ENCODE assay signal across 39 cellular contexts in genomic region chr19:50221087-50221486, GRCh38. TPM values are rescaled to one million over a fixed set of nuclear protein-coding genes. Genes with fewer than 3 reads are reported as not detected.
"Had no signal": no experiment of that assay in that cellular context is flagged by ENCODE, and none has a peak within 500 bp of the region (broad histone marks: within the 10 kb centered on the region; RNA-seq: fewer than 3 reads in every experiment).

No MANE protein-coding gene starts in this region.

- H3K4me3 ChIP-seq: adrenal gland, body of pancreas, breast epithelium had no signal

- DNase-seq: activated B cell treated with CpG ODN at 0.5 μM for 24 hours; activated CD4-positive, alpha-beta memory T cell treated with anti-CD3 and anti-CD28 coated beads for 36 hours; activated CD4-positive, alpha-beta T cell treated with anti-CD3 and anti-CD28 coated beads for 4 hours; activated CD4-positive, alpha-beta T cell treated with anti-CD3 and anti-CD28 coated beads, Interleukin-2, amount 10 ng/mL, durations not matched to agents 24 days and 14 days; activated CD4-positive, alpha-beta T cell treated with anti-CD3 and anti-CD28 coated beads, Interleukin-2, amount 50 U/mL, for 1 hour; activated CD4-positive, alpha-beta T cell treated with anti-CD3 and anti-CD28 coated beads, Interleukin-2, amount 50 U/mL, for 4 hours; activated CD4-positive, CD25-positive, alpha-beta regulatory T cell treated with anti-CD3 and anti-CD28 coated beads, Interleukin-2, amount 50 U/mL, for 72 hours; activated CD8-positive, alpha-beta memory T cell treated with anti-CD3 and anti-CD28 coated beads, Interleukin-2, amount 50 U/mL, for 4 hours; activated CD8-positive, alpha-beta T cell treated with anti-CD3 and anti-CD28 coated beads for 36 hours; activated effector memory CD4-positive, alpha-beta T cell treated with anti-CD3 and anti-CD28 coated beads, Interleukin-2, amount 50 U/mL, for 16 hours; activated gamma-delta T cell treated with Interleukin-2 at 50 U/mL for 16 hours; activated naive CD4-positive, alpha-beta T cell; activated naive CD4-positive, alpha-beta T cell treated with anti-CD3 and anti-CD28 coated beads for 36 hours; activated naive CD4-positive, alpha-beta T cell treated with anti-CD3 and anti-CD28 coated beads, Interleukin-2, amount 50 U/mL, for 16 hours; activated naive CD8-positive, alpha-beta T cell treated with anti-CD3 and anti-CD28 coated beads for 36 hours; activated T-cell treated with anti-CD3 and anti-CD28 coated beads for 4 hours; activated T-cell treated with anti-CD3 and anti-CD28 coated beads, Interleukin-2, amount 50 U/mL, for 1 hour; activated T-cell treated with anti-CD3 and anti-CD28 coated beads, Interleukin-2, amount 50 U/mL, for 4 hours; activated T-cell treated with anti-CD3 and anti-CD28 coated beads, Interleukin-2, amount 50 U/mL, for 72 hours; adrenal gland; amniotic stem cell; aorta; body of pancreas; brain microvascular endothelial cell; central memory CD4-positive, alpha-beta T cell; T-helper 2 cell; T-helper 9 cell had no signal

- H3K27me3 ChIP-seq: body of pancreas, brain microvascular endothelial cell, breast epithelium had no signal

- H3K9me3 Mint-ChIP-seq: activated CD4-positive, alpha-beta T cell treated with anti-CD3 and anti-CD28 coated beads, Interleukin-2, amount 10 ng/mL, durations not matched to agents 24 days and 14 days; activated naive CD8-positive, alpha-beta T cell treated with anti-CD3 and anti-CD28 coated beads for 36 hours had no signal

- H3K4me3 Mint-ChIP-seq: activated B cell treated with CpG ODN at 0.5 μM for 24 hours; activated CD4-positive, alpha-beta memory T cell treated with anti-CD3 and anti-CD28 coated beads for 36 hours; activated CD4-positive, alpha-beta T cell treated with anti-CD3 and anti-CD28 coated beads, Interleukin-2, amount 10 ng/mL, durations not matched to agents 24 days and 14 days; activated CD8-positive, alpha-beta T cell treated with anti-CD3 and anti-CD28 coated beads for 36 hours; activated naive CD4-positive, alpha-beta T cell treated with anti-CD3 and anti-CD28 coated beads for 36 hours; activated naive CD8-positive, alpha-beta T cell treated with anti-CD3 and anti-CD28 coated beads for 36 hours; activated T-cell treated with anti-CD3 and anti-CD28 coated beads, Interleukin-2, amount 50 U/mL, for 4 hours; activated T-cell treated with anti-CD3 and anti-CD28 coated beads, Interleukin-2, amount 50 U/mL, for 72 hours; activated T-helper 1 cell treated with anti-CD3 and anti-CD28 coated beads, Interleukin-12 subunit alpha, Interleukin-12 subunit beta, Interleukin-2, Interleukin-4 antibody, amounts not matched to agents 30 ng/mL and 10 ng/mL and 1 ng/mL, durations not matched to agents 14 hours and 24 hours and 36 hours; activated T-helper 17 cell treated with anti-CD3 and anti-CD28 coated beads, Interleukin-2, amount 50 U/mL, for 72 hours; T-helper 1 cell treated with Interleukin-12 subunit alpha and Interleukin-12 subunit beta and Interleukin-4 antibody, amounts not matched to agents 30 μg/mL and 1 μg/mL, for 36 hours; T-helper 2 cell treated with Interferon-gamma antibody and Interleukin-4, amounts not matched to agents 5 μg/mL and 100 μg/mL, for 36 hours had no signal

- H3K36me3 ChIP-seq: adrenal gland, brain microvascular endothelial cell, breast epithelium had no signal

- H3K4me1 ChIP-seq: adrenal gland, breast epithelium had no signal

- H3K4me1 Mint-ChIP-seq: activated B cell treated with CpG ODN at 0.5 μM for 24 hours; activated CD4-positive, alpha-beta T cell treated with anti-CD3 and anti-CD28 coated beads, Interleukin-2, amount 10 ng/mL, durations not matched to agents 24 days and 14 days; activated naive CD8-positive, alpha-beta T cell treated with anti-CD3 and anti-CD28 coated beads for 36 hours; activated T-helper 17 cell treated with anti-CD3 and anti-CD28 coated beads, Interleukin-2, amount 50 U/mL, for 72 hours had no signal

- ATAC-seq: activated CD8-positive, alpha-beta T cell treated with anti-CD3 and anti-CD28 coated beads for 36 hours; activated naive CD4-positive, alpha-beta T cell treated with anti-CD3 and anti-CD28 coated beads, Interleukin-2, amount 50 U/mL, for 72 hours; activated T-cell treated with anti-CD3 and anti-CD28 coated beads, Interleukin-2, amount 50 U/mL, for 4 hours; activated T-cell treated with anti-CD3 and anti-CD28 coated beads, Interleukin-2, amount 50 U/mL, for 72 hours; activated T-helper 17 cell treated with anti-CD3 and anti-CD28 coated beads, Interleukin-2, amount 50 U/mL, for 72 hours; body of pancreas had no signal

- H3K36me3 Mint-ChIP-seq: activated naive CD4-positive, alpha-beta T cell treated with anti-CD3 and anti-CD28 coated beads, Interleukin-2, amount 50 U/mL, for 72 hours; activated naive CD8-positive, alpha-beta T cell treated with anti-CD3 and anti-CD28 coated beads for 36 hours had no signal

- H3K27me3 Mint-ChIP-seq: activated CD4-positive, alpha-beta T cell treated with anti-CD3 and anti-CD28 coated beads, Interleukin-2, amount 10 ng/mL, durations not matched to agents 24 days and 14 days had no signal

- H3K27ac ChIP-seq: adrenal gland, body of pancreas, brain microvascular endothelial cell, breast epithelium, VCaP had no signal

- FAIRE-seq: astrocyte, TTC549 had no signal

- H3K27ac Mint-ChIP-seq: activated B cell treated with CpG ODN at 0.5 μM for 24 hours; activated CD4-positive, alpha-beta memory T cell treated with anti-CD3 and anti-CD28 coated beads for 36 hours; activated CD4-positive, alpha-beta T cell treated with anti-CD3 and anti-CD28 coated beads, Interleukin-2, amount 10 ng/mL, durations not matched to agents 24 days and 14 days; activated CD8-positive, alpha-beta T cell treated with anti-CD3 and anti-CD28 coated beads for 36 hours; activated naive CD4-positive, alpha-beta T cell treated with anti-CD3 and anti-CD28 coated beads for 36 hours; activated naive CD4-positive, alpha-beta T cell treated with anti-CD3 and anti-CD28 coated beads, Interleukin-2, amount 50 U/mL, for 72 hours; activated naive CD8-positive, alpha-beta T cell treated with anti-CD3 and anti-CD28 coated beads for 36 hours; activated T-cell treated with anti-CD3 and anti-CD28 coated beads, Interleukin-2, amount 50 U/mL, for 72 hours; activated T-helper 1 cell treated with anti-CD3 and anti-CD28 coated beads, Interleukin-12 subunit alpha, Interleukin-12 subunit beta, Interleukin-2, Interleukin-4 antibody, amounts not matched to agents 30 ng/mL and 10 ng/mL and 1 ng/mL, durations not matched to agents 14 hours and 24 hours and 36 hours; activated T-helper 17 cell treated with anti-CD3 and anti-CD28 coated beads, Interleukin-2, amount 50 U/mL, for 72 hours; T-helper 2 cell treated with Interferon-gamma antibody and Interleukin-4, amounts not matched to agents 5 μg/mL and 100 μg/mL, for 36 hours had no signal

- H3K9me3 ChIP-seq: adrenal gland, body of pancreas, breast epithelium had no signal

RNA-seq across cellular contexts. Expression of gene MYH14, which starts 17.7 kb away (rescaled TPM):
- total RNA-seq: activated B cell treated with CpG ODN at 0.5 μM for 24 hours; activated CD4-positive, alpha-beta memory T cell treated with anti-CD3 and anti-CD28 coated beads for 36 hours; activated CD4-positive, alpha-beta T cell treated with anti-CD3 and anti-CD28 coated beads, Interleukin-2, amount 10 ng/mL, durations not matched to agents 24 days and 14 days; activated CD8-positive, alpha-beta memory T cell treated with anti-CD3 and anti-CD28 coated beads for 36 hours; activated CD8-positive, alpha-beta T cell treated with anti-CD3 and anti-CD28 coated beads for 36 hours; activated naive CD4-positive, alpha-beta T cell treated with anti-CD3 and anti-CD28 coated beads for 36 hours; activated naive CD4-positive, alpha-beta T cell treated with anti-CD3 and anti-CD28 coated beads, Interleukin-2, amount 50 U/mL, for 72 hours; activated naive CD8-positive, alpha-beta T cell treated with anti-CD3 and anti-CD28 coated beads for 36 hours; activated T-cell treated with anti-CD3 and anti-CD28 coated beads, Interleukin-2, amount 50 U/mL, for 72 hours; activated T-helper 1 cell treated with anti-CD3 and anti-CD28 coated beads, Interleukin-12 subunit alpha, Interleukin-12 subunit beta, Interleukin-2, Interleukin-4 antibody, amounts not matched to agents 30 ng/mL and 10 ng/mL and 1 ng/mL, durations not matched to agents 14 hours and 24 hours and 36 hours; activated T-helper 17 cell treated with anti-CD3 and anti-CD28 coated beads, Interleukin-2, amount 50 U/mL, for 72 hours; astrocyte had no signal

RNA-seq across cellular contexts. Expression of gene IZUMO2, which starts 58.0 kb away (rescaled TPM):
- total RNA-seq: activated B cell treated with CpG ODN at 0.5 μM for 24 hours; activated CD4-positive, alpha-beta memory T cell treated with anti-CD3 and anti-CD28 coated beads for 36 hours; activated CD4-positive, alpha-beta T cell treated with anti-CD3 and anti-CD28 coated beads, Interleukin-2, amount 10 ng/mL, durations not matched to agents 24 days and 14 days; activated CD8-positive, alpha-beta memory T cell treated with anti-CD3 and anti-CD28 coated beads for 36 hours; activated CD8-positive, alpha-beta T cell treated with anti-CD3 and anti-CD28 coated beads for 36 hours; activated naive CD4-positive, alpha-beta T cell treated with anti-CD3 and anti-CD28 coated beads for 36 hours; activated naive CD4-positive, alpha-beta T cell treated with anti-CD3 and anti-CD28 coated beads, Interleukin-2, amount 50 U/mL, for 72 hours; activated naive CD8-positive, alpha-beta T cell treated with anti-CD3 and anti-CD28 coated beads for 36 hours; activated T-cell treated with anti-CD3 and anti-CD28 coated beads, Interleukin-2, amount 50 U/mL, for 4 hours; activated T-cell treated with anti-CD3 and anti-CD28 coated beads, Interleukin-2, amount 50 U/mL, for 72 hours; activated T-helper 1 cell treated with anti-CD3 and anti-CD28 coated beads, Interleukin-12 subunit alpha, Interleukin-12 subunit beta, Interleukin-2, Interleukin-4 antibody, amounts not matched to agents 30 ng/mL and 10 ng/mL and 1 ng/mL, durations not matched to agents 14 hours and 24 hours and 36 hours; activated T-helper 17 cell treated with anti-CD3 and anti-CD28 coated beads, Interleukin-2, amount 50 U/mL, for 72 hours; adrenal gland; aorta; astrocyte; body of pancreas; breast epithelium; cardiac septum; cerebellum had no signal
- polyA plus RNA-seq: adrenal gland, aorta had no signal
